ENCODE assay signal across 9 cellular contexts in the genomic region with DNA sequence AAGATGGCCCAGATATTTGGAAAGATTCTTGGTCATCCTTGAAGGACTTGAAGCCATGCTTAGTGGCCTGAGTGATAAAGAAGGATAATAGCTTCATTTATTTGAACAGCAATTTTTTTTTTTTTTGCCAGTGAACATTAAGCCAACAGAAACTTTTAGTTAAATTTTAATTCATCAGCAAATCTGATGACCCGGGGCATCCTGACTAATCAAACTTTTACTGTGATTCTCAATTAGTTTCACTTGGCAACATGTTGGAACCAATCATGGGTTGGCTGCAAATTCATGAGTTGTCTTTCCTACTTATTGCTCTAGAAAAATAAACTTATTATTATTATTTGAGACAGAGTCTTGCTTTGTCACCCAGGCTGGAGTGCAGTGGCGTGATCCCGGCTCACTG.
"Had no signal": no experiment of that assay in that cellular context is flagged by ENCODE, and none has a peak within 500 bp of the region (broad histone marks: within the 10 kb centered on the region; RNA-seq: fewer than 3 reads in every experiment).

No MANE protein-coding gene starts in this region.

- H3K4me1 ChIP-seq: HAP-1 had no signal

- H3K4me3 ChIP-seq: GM23248, HAP-1, K562 had no signal

- DNase-seq: GM23248, GOT3, H7, HFFc6, IMR-90, KG1 had no signal

- H3K36me3 ChIP-seq: HAP-1 had no signal

- ATAC-seq: HCT116, K562 had no signal
